Comparison of ENCODE assay signal across 8 cellular contexts in the genomic region with DNA sequence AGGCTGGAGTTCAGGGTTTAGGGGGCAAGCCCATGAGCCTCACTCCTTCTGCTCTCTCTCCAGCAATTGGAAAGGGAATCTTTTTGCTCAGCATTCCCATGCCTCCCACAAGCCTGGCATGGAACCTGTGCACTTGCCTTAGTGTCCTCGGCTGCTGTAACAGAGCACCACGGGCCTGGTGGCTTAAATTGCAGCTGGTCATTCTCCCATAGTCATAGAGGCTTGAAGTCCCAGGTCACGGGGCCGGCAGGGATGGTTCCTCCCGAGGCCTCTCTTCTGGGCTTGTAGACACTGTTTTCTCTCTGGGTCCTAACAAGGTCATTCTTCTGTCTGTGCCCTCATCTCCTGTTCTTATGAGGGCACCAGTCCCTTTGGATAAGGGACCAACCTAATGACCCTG. TPM values are rescaled to one million over a fixed set of nuclear protein-coding genes. Genes with fewer than 3 reads are reported as not detected.
"Had no signal": no experiment of that assay in that cellular context is flagged by ENCODE, and none has a peak within 500 bp of the region (broad histone marks: within the 10 kb centered on the region; RNA-seq: fewer than 3 reads in every experiment).

No MANE protein-coding gene starts in this region.

- ATAC-seq: HepG2, K562 had no signal

- H3K27ac ChIP-seq: HL-60 had no signal

- H3K4me3 ChIP-seq: K562 had no signal

- DNase-seq: IMR-90, KBM-7, KG1 had no signal

RNA-seq across cellular contexts. Expression of a gene that starts 56.2 kb away (rescaled TPM):
- total RNA-seq: HepG2, HT-29, HT1080, IMR-90, K562 had no signal

RNA-seq across cellular contexts. Expression of a gene that starts 57.2 kb away (rescaled TPM):
- total RNA-seq: HT-29, HT1080, IMR-90, K562 had no signal
